ENCODE assay signal across 14 cellular contexts in genomic region chr19:35766571-35767104, GRCh38.
"Had no signal": no experiment of that assay in that cellular context is flagged by ENCODE, and none has a peak within 500 bp of the region (broad histone marks: within the 10 kb centered on the region; RNA-seq: fewer than 3 reads in every experiment).

No MANE protein-coding gene starts in this region.

- DNase-seq: activated CD4-positive, alpha-beta T cell treated with anti-CD3 and anti-CD28 coated beads, Interleukin-2, amount 10 ng/mL, durations not matched to agents 7 days and 5 days; activated CD4-positive, CD25-positive, alpha-beta regulatory T cell; activated T-cell treated with anti-CD3 and anti-CD28 coated beads for 4 hours; anterior cingulate cortex; dorsolateral prefrontal cortex; gastrocnemius medialis; kidney; left ventricle myocardium inferior; mesendoderm; small intestine; T-helper 2 cell had no signal

- H3K4me3 Mint-ChIP-seq: activated CD4-positive, alpha-beta T cell treated with anti-CD3 and anti-CD28 coated beads, Interleukin-2, amount 10 ng/mL, durations not matched to agents 7 days and 5 days had no signal

- H3K27me3 ChIP-seq: breast epithelium, dorsolateral prefrontal cortex, gastrocnemius medialis, suprapubic skin had no signal

- ATAC-seq: activated naive CD4-positive, alpha-beta T cell treated with anti-CD3 and anti-CD28 coated beads, Interleukin-2, amount 50 U/mL, for 72 hours; gastrocnemius medialis had no signal

- H3K27me3 Mint-ChIP-seq: activated CD4-positive, alpha-beta T cell treated with anti-CD3 and anti-CD28 coated beads, Interleukin-2, amount 10 ng/mL, durations not matched to agents 7 days and 5 days had no signal

- H3K4me1 ChIP-seq: breast epithelium, gastrocnemius medialis, suprapubic skin had no signal

- H3K4me3 ChIP-seq: breast epithelium, dorsolateral prefrontal cortex, gastrocnemius medialis, left ventricle myocardium inferior, suprapubic skin had no signal

- H3K9me3 Mint-ChIP-seq: activated CD4-positive, alpha-beta T cell treated with anti-CD3 and anti-CD28 coated beads, Interleukin-2, amount 10 ng/mL, durations not matched to agents 7 days and 5 days; activated naive CD4-positive, alpha-beta T cell treated with anti-CD3 and anti-CD28 coated beads, Interleukin-2, amount 50 U/mL, for 72 hours had no signal

- H3K27ac ChIP-seq: breast epithelium, dorsolateral prefrontal cortex, gastrocnemius medialis, left ventricle myocardium inferior, suprapubic skin had no signal

- H3K27ac Mint-ChIP-seq: activated CD4-positive, alpha-beta T cell treated with anti-CD3 and anti-CD28 coated beads, Interleukin-2, amount 10 ng/mL, durations not matched to agents 7 days and 5 days; activated naive CD4-positive, alpha-beta T cell treated with anti-CD3 and anti-CD28 coated beads, Interleukin-2, amount 50 U/mL, for 72 hours had no signal

- H3K9me3 ChIP-seq: breast epithelium, gastrocnemius medialis, left ventricle myocardium inferior, suprapubic skin had no signal
